In genomic region chr4:151409470-151410313, GRCh38 we compare ENCODE assay signal across 1 cellular context.
TF ChIP-seq lines count a peak whose summit lies in the region.

No MANE protein-coding gene starts in this region.

TF ChIP-seq in HEK293, 187 proteins besides CTCF, POLR2A, EP300 and RAD21 (continued from another document and continues in another):
- TF ChIP-seq ZSCAN5A (tag by site-specific recombination; IDR thresholded peaks at IDR 0.05) = no peak
- no peak for TF ChIP-seq ZBTB17 (tag by site-specific recombination; IDR thresholded peaks at IDR 0.05)
- TF ChIP-seq SP7 (tag by site-specific recombination; IDR thresholded peaks at IDR 0.05) = 0 out of 2 replicates have a peak, but pooled peaks have one; percentile 49
- TF ChIP-seq ZNF2 (tag by site-specific recombination; IDR thresholded peaks at IDR 0.05) = peak; percentile 58
- TF ChIP-seq GLIS2 (tag by site-specific recombination; IDR thresholded peaks at IDR 0.05) = no peak
- no peak for TF ChIP-seq ZBTB44 (tag by site-specific recombination; IDR thresholded peaks at IDR 0.05)
- TF ChIP-seq KLF1 (tag by site-specific recombination; IDR thresholded peaks at IDR 0.05) = no peak
- no peak for TF ChIP-seq ZNF654 (tag by site-specific recombination; IDR thresholded peaks at IDR 0.05; ENCODE audit: low read depth)
- no peak for TF ChIP-seq ZNF155 (tag by site-specific recombination; IDR thresholded peaks at IDR 0.05)
- no peak for TF ChIP-seq ZNF670 (tag by site-specific recombination; IDR thresholded peaks at IDR 0.05; ENCODE audit: low read depth)
- peak; percentile 78 for TF ChIP-seq SCRT2 (tag by site-specific recombination; IDR thresholded peaks at IDR 0.05)
- TF ChIP-seq HOXC10 (CRISPR knock-in tag; IDR thresholded peaks at IDR 0.05) = no peak
- TF ChIP-seq ZNF16 (tag by site-specific recombination; IDR thresholded peaks at IDR 0.05; ENCODE audit: low read depth) = no peak
- no peak for TF ChIP-seq ZNF449 (tag by site-specific recombination; IDR thresholded peaks at IDR 0.05)
- no peak for TF ChIP-seq ZNF792 (tag by site-specific recombination; IDR thresholded peaks at IDR 0.05)
- no peak for TF ChIP-seq ATF2 (tag by site-specific recombination; IDR thresholded peaks at IDR 0.05; ENCODE audit: low read depth)
- no peak for TF ChIP-seq ZNF701 (tag by site-specific recombination; IDR thresholded peaks at IDR 0.05)
- TF ChIP-seq ZBTB48 (tag by site-specific recombination; IDR thresholded peaks at IDR 0.05) = peak; percentile 89
- no peak for TF ChIP-seq ZSCAN30 (tag by site-specific recombination; IDR thresholded peaks at IDR 0.05)
- TF ChIP-seq ZNF600 (tag by site-specific recombination; IDR thresholded peaks at IDR 0.05) = peak; percentile 72
- TF ChIP-seq ZFP69B (tag by site-specific recombination; IDR thresholded peaks at IDR 0.05) = no peak
- no peak for TF ChIP-seq ZNF548 (tag by site-specific recombination; IDR thresholded peaks at IDR 0.05)
- no peak for TF ChIP-seq PRDM2 (tag by site-specific recombination; IDR thresholded peaks at IDR 0.05; ENCODE audit: borderline replicate concordance)
- TF ChIP-seq ZNF433 (tag by site-specific recombination; IDR thresholded peaks at IDR 0.05; ENCODE audit: low read depth) = no peak
- TF ChIP-seq ZBTB20 (tag by site-specific recombination; IDR thresholded peaks at IDR 0.05) = no peak
- TF ChIP-seq ZBTB8A (tag by site-specific recombination; IDR thresholded peaks at IDR 0.05) = peak; percentile 33
- TF ChIP-seq ZNF473 (tag by site-specific recombination; IDR thresholded peaks at IDR 0.05) = no peak
- no peak for TF ChIP-seq ZNF266 (tag by site-specific recombination; IDR thresholded peaks at IDR 0.05; ENCODE audit: low read depth)
- no peak for TF ChIP-seq OSR2 (tag by site-specific recombination; IDR thresholded peaks at IDR 0.05)
- no peak for TF ChIP-seq ZNF555 (tag by site-specific recombination; conservative IDR thresholded peaks at IDR 0.05)
- TF ChIP-seq ZNF175 (tag by site-specific recombination; IDR thresholded peaks at IDR 0.05) = no peak
- TF ChIP-seq ELK4 (IDR thresholded peaks at IDR 0.05; ENCODE audit: borderline replicate concordance, low read depth, low read length) = no peak
- TF ChIP-seq KLF10 (tag by site-specific recombination; IDR thresholded peaks at IDR 0.05) = no peak; the same call in 1 of the 2 replicates
- TF ChIP-seq ZNF416 (tag by site-specific recombination; IDR thresholded peaks at IDR 0.05) = no peak
- TF ChIP-seq FEZF1 (tag by site-specific recombination; IDR thresholded peaks at IDR 0.05) = no peak
- TF ChIP-seq ZNF18 (tag by site-specific recombination; IDR thresholded peaks at IDR 0.05) = no peak
- TF ChIP-seq ZNF704 (tag by site-specific recombination; IDR thresholded peaks at IDR 0.05) = no peak
- no peak for TF ChIP-seq ZSCAN23 (tag by site-specific recombination; IDR thresholded peaks at IDR 0.05)
- no peak for TF ChIP-seq ZNF37A (tag by site-specific recombination; IDR thresholded peaks at IDR 0.05)
- no peak for TF ChIP-seq ZNF514 (tag by site-specific recombination; IDR thresholded peaks at IDR 0.05)
- TF ChIP-seq AEBP2 (tag by site-specific recombination; IDR thresholded peaks at IDR 0.05; ENCODE audit: borderline replicate concordance) = no peak
- no peak for TF ChIP-seq GLIS1 (tag by site-specific recombination; IDR thresholded peaks at IDR 0.05)
- TF ChIP-seq TRIM28 (IDR thresholded peaks at IDR 0.05; ENCODE audit: borderline replicate concordance, low read length) = no peak
- TF ChIP-seq KLF17 (tag by site-specific recombination; IDR thresholded peaks at IDR 0.05) = no peak
- no peak for TF ChIP-seq ZBTB1 (tag by site-specific recombination; IDR thresholded peaks at IDR 0.05)
- no peak for TF ChIP-seq ZNF248 (tag by site-specific recombination; IDR thresholded peaks at IDR 0.05)
- TF ChIP-seq ZNF426 (tag by site-specific recombination; IDR thresholded peaks at IDR 0.05) = no peak
- TF ChIP-seq ZXDB (tag by site-specific recombination; IDR thresholded peaks at IDR 0.05) = no peak
- TF ChIP-seq MYNN (tag by site-specific recombination; IDR thresholded peaks at IDR 0.05; ENCODE audit: borderline replicate concordance) = no peak
- TF ChIP-seq SETDB1 (IDR thresholded peaks at IDR 0.05; ENCODE audit: insufficient read length, low read length) = no peak
- TF ChIP-seq ZNF133 (tag by site-specific recombination; IDR thresholded peaks at IDR 0.05) = no peak
